ENCODE assay signal across 31 cellular contexts in genomic region chrX:121931567-121931966, GRCh38.
"Had no signal": no experiment of that assay in that cellular context is flagged by ENCODE, and none has a peak within 500 bp of the region (broad histone marks: within the 10 kb centered on the region; RNA-seq: fewer than 3 reads in every experiment).

No MANE protein-coding gene starts in this region.

- H3K27ac ChIP-seq: ascending aorta, brain microvascular endothelial cell, esophagus squamous epithelium, gastroesophageal sphincter, heart right ventricle, hepatocyte, VCaP had no signal

- H3K4me1 Mint-ChIP-seq: activated CD4-positive, alpha-beta memory T cell treated with anti-CD3 and anti-CD28 coated beads, Interleukin-2, amount 10 ng/mL, durations not matched to agents 7 days and 5 days; activated CD4-positive, alpha-beta T cell treated with anti-CD3 and anti-CD28 coated beads, Interleukin-2, amount 10 ng/mL, durations not matched to agents 7 days and 5 days; activated naive CD4-positive, alpha-beta T cell treated with anti-CD3 and anti-CD28 coated beads, Interleukin-2, amount 10 ng/mL, durations not matched to agents 7 days and 5 days; activated naive CD8-positive, alpha-beta T cell treated with anti-CD3 and anti-CD28 coated beads, Interleukin-2, amount 10 ng/mL, durations not matched to agents 7 days and 5 days; central memory CD8-positive, alpha-beta T cell; WTC11 had no signal

- H3K27me3 ChIP-seq: ascending aorta, brain microvascular endothelial cell, esophagus squamous epithelium, gastroesophageal sphincter, heart right ventricle, hepatocyte had no signal

- H3K27me3 Mint-ChIP-seq: activated CD4-positive, alpha-beta memory T cell treated with anti-CD3 and anti-CD28 coated beads, Interleukin-2, amount 10 ng/mL, durations not matched to agents 7 days and 5 days; activated CD4-positive, alpha-beta T cell treated with anti-CD3 and anti-CD28 coated beads, Interleukin-2, amount 10 ng/mL, durations not matched to agents 7 days and 5 days; activated naive CD4-positive, alpha-beta T cell treated with anti-CD3 and anti-CD28 coated beads, Interleukin-2, amount 10 ng/mL, durations not matched to agents 7 days and 5 days; activated naive CD8-positive, alpha-beta T cell treated with anti-CD3 and anti-CD28 coated beads, Interleukin-2, amount 10 ng/mL, durations not matched to agents 7 days and 5 days; activated T-cell treated with anti-CD3 and anti-CD28 coated beads, Interleukin-2, amount 50 U/mL, for 24 hours; central memory CD8-positive, alpha-beta T cell; effector memory CD8-positive, alpha-beta T cell had no signal

- FAIRE-seq: bronchial epithelial cell, TTC549 had no signal

- H2AFZ ChIP-seq: hepatocyte had no signal

- H3K4me3 ChIP-seq: ascending aorta, esophagus squamous epithelium, gastroesophageal sphincter, heart right ventricle, hepatocyte had no signal

- H3K27ac Mint-ChIP-seq: activated CD4-positive, alpha-beta memory T cell treated with anti-CD3 and anti-CD28 coated beads, Interleukin-2, amount 10 ng/mL, durations not matched to agents 7 days and 5 days; activated CD4-positive, alpha-beta T cell treated with anti-CD3 and anti-CD28 coated beads, Interleukin-2, amount 10 ng/mL, durations not matched to agents 7 days and 5 days; activated naive CD4-positive, alpha-beta T cell treated with anti-CD3 and anti-CD28 coated beads, Interleukin-2, amount 10 ng/mL, durations not matched to agents 7 days and 5 days; activated naive CD4-positive, alpha-beta T cell treated with anti-CD3 and anti-CD28 coated beads, Interleukin-2, amount 50 U/mL, for 72 hours; activated naive CD8-positive, alpha-beta T cell treated with anti-CD3 and anti-CD28 coated beads, Interleukin-2, amount 10 ng/mL, durations not matched to agents 7 days and 5 days; activated T-cell treated with anti-CD3 and anti-CD28 coated beads, Interleukin-2, amount 50 U/mL, for 24 hours; activated T-cell treated with anti-CD3 and anti-CD28 coated beads, Interleukin-2, amount 50 U/mL, for 72 hours; effector memory CD8-positive, alpha-beta T cell; WTC11 had no signal

- DNase-seq: activated CD4-positive, alpha-beta memory T cell treated with anti-CD3 and anti-CD28 coated beads, Interleukin-2, amount 10 ng/mL, durations not matched to agents 7 days and 5 days; activated CD4-positive, alpha-beta T cell treated with anti-CD3 and anti-CD28 coated beads for 1 hour; activated CD4-positive, alpha-beta T cell treated with anti-CD3 and anti-CD28 coated beads for 4 hours; activated CD4-positive, alpha-beta T cell treated with anti-CD3 and anti-CD28 coated beads, Interleukin-2, amount 10 ng/mL, durations not matched to agents 7 days and 5 days; activated CD4-positive, alpha-beta T cell treated with anti-CD3 and anti-CD28 coated beads, Interleukin-2, amount 50 U/mL, for 4 hours; activated CD8-positive, alpha-beta memory T cell treated with anti-CD3 and anti-CD28 coated beads, Interleukin-2, amount 50 U/mL, for 48 hours; activated gamma-delta T cell; activated naive CD4-positive, alpha-beta T cell; activated naive CD4-positive, alpha-beta T cell treated with anti-CD3 and anti-CD28 coated beads, Interleukin-2, amount 10 ng/mL, durations not matched to agents 7 days and 5 days; activated naive CD8-positive, alpha-beta T cell treated with anti-CD3 and anti-CD28 coated beads, Interleukin-2, amount 10 ng/mL, durations not matched to agents 7 days and 5 days; activated T-cell treated with anti-CD3 and anti-CD28 coated beads for 4 hours; activated T-cell treated with anti-CD3 and anti-CD28 coated beads, Interleukin-2, amount 50 U/mL, for 24 hours; activated T-cell treated with anti-CD3 and anti-CD28 coated beads, Interleukin-2, amount 50 U/mL, for 72 hours; brain microvascular endothelial cell; cortex of kidney; dermis blood vessel endothelial cell; effector CD4-positive, alpha-beta T cell; effector memory CD8-positive, alpha-beta T cell; erythroblast; esophagus squamous epithelium; foreskin melanocyte; heart right ventricle had no signal

- H3K4me3 Mint-ChIP-seq: activated CD4-positive, alpha-beta memory T cell treated with anti-CD3 and anti-CD28 coated beads, Interleukin-2, amount 10 ng/mL, durations not matched to agents 7 days and 5 days; activated CD4-positive, alpha-beta T cell treated with anti-CD3 and anti-CD28 coated beads, Interleukin-2, amount 10 ng/mL, durations not matched to agents 7 days and 5 days; activated naive CD4-positive, alpha-beta T cell treated with anti-CD3 and anti-CD28 coated beads, Interleukin-2, amount 10 ng/mL, durations not matched to agents 7 days and 5 days; activated naive CD8-positive, alpha-beta T cell treated with anti-CD3 and anti-CD28 coated beads, Interleukin-2, amount 10 ng/mL, durations not matched to agents 7 days and 5 days; activated T-cell treated with anti-CD3 and anti-CD28 coated beads, Interleukin-2, amount 50 U/mL, for 24 hours; activated T-cell treated with anti-CD3 and anti-CD28 coated beads, Interleukin-2, amount 50 U/mL, for 72 hours; central memory CD8-positive, alpha-beta T cell; effector memory CD8-positive, alpha-beta T cell; WTC11 had no signal

- H3K36me3 Mint-ChIP-seq: activated naive CD4-positive, alpha-beta T cell treated with anti-CD3 and anti-CD28 coated beads, Interleukin-2, amount 10 ng/mL, durations not matched to agents 7 days and 5 days; activated naive CD4-positive, alpha-beta T cell treated with anti-CD3 and anti-CD28 coated beads, Interleukin-2, amount 50 U/mL, for 72 hours; activated naive CD8-positive, alpha-beta T cell treated with anti-CD3 and anti-CD28 coated beads, Interleukin-2, amount 10 ng/mL, durations not matched to agents 7 days and 5 days had no signal

- H3K4me2 ChIP-seq: hepatocyte had no signal

- H3K9me3 ChIP-seq: ascending aorta, esophagus squamous epithelium, gastroesophageal sphincter had no signal

- ATAC-seq: activated naive CD4-positive, alpha-beta T cell treated with anti-CD3 and anti-CD28 coated beads, Interleukin-2, amount 50 U/mL, for 72 hours; activated T-cell treated with anti-CD3 and anti-CD28 coated beads, Interleukin-2, amount 50 U/mL, for 72 hours; effector memory CD8-positive, alpha-beta T cell; gastroesophageal sphincter; heart right ventricle; WTC11 had no signal

- H3K36me3 ChIP-seq: ascending aorta, brain microvascular endothelial cell, esophagus squamous epithelium, gastroesophageal sphincter, heart right ventricle had no signal

- H3K79me2 ChIP-seq: hepatocyte had no signal

- H3K9me3 Mint-ChIP-seq: activated CD4-positive, alpha-beta memory T cell treated with anti-CD3 and anti-CD28 coated beads, Interleukin-2, amount 10 ng/mL, durations not matched to agents 7 days and 5 days; activated naive CD4-positive, alpha-beta T cell treated with anti-CD3 and anti-CD28 coated beads, Interleukin-2, amount 10 ng/mL, durations not matched to agents 7 days and 5 days had no signal

- H3K4me1 ChIP-seq: ascending aorta, esophagus squamous epithelium, gastroesophageal sphincter, heart right ventricle had no signal
